11 cellular contexts compared by ENCODE assay signal in genomic region chr14:101839236-101839635, GRCh38.
DNase-seq lines count a peak whose midpoint lies in the region; ATAC-seq and TF ChIP-seq lines count a peak whose summit lies in the region.
"Had no signal": no experiment of that assay in that cellular context is flagged by ENCODE, and none has a peak within 500 bp of the region (broad histone marks: within the 10 kb centered on the region; RNA-seq: fewer than 3 reads in every experiment).

No MANE protein-coding gene starts in this region.

- no peak for DNase-seq in effector CD8-positive, alpha-beta T cell (lab: John Stamatoyannopoulos, UW)
- DNase-seq in MM.1S (no peak), SW480 (ENCODE audit: low spot score) (no peak), NOMO-1 (lab: John Stamatoyannopoulos, UW; ENCODE audit: unreplicated experiment in 2 of 2) (no peak)
- DNase-seq: IMR-90 had no signal

- H3K36me3 Mint-ChIP-seq in activated naive CD8-positive, alpha-beta T cell = peaks cover 3% of the 10 kb centered on the region

- H3K9ac ChIP-seq in BLaER1 treated with 17β-estradiol and CSF1 and Interleukin-3, amounts not matched to agents 10 nM and 100 nM = peak overlapping the region; percentile 11 to 71 (median 51); a peak in 17 of 22 replicates
- H3K9ac ChIP-seq in MM.1S (ENCODE audit: low read length) = no peak overlapping the region

- no peak for TF ChIP-seq CTCF in MM.1S (IDR thresholded peaks at IDR 0.05; ENCODE audit: low read length)

- H3K4me1 ChIP-seq in BLaER1 treated with 17β-estradiol and CSF1 and Interleukin-3, amounts not matched to agents 10 nM and 100 nM = peaks cover 70 to 100% (median 99%) of the 10 kb centered on the region in 10 experiments
- H3K4me1 ChIP-seq in MM.1S (ENCODE audit: low read length) = peaks cover 8% of the 10 kb centered on the region; the same call in 1 of the 2 replicates

- peaks cover 86% of the 10 kb centered on the region for H3K4me1 Mint-ChIP-seq in activated naive CD8-positive, alpha-beta T cell (ENCODE audit: low read depth)

- peak overlapping the region in 10 of 11 experiments; percentile 3 to 85 (median 76); a peak in 20 of 22 replicates for H3K27ac ChIP-seq in BLaER1 treated with 17β-estradiol and CSF1 and Interleukin-3, amounts not matched to agents 10 nM and 100 nM
- H3K27ac ChIP-seq in MM.1S (ENCODE audit: low read length) = no peak overlapping the region
- H3K27ac ChIP-seq: epithelial cell of prostate, VCaP had no signal

- H4K20me1 ChIP-seq in BLaER1 treated with 17β-estradiol and CSF1 and Interleukin-3, amounts not matched to agents 10 nM and 100 nM = peaks cover 0 to 92% (median 42%) of the 10 kb centered on the region in 11 experiments; a peak in 13 of 22 replicates
- H4K20me1 ChIP-seq in MM.1S (ENCODE audit: insufficient read depth, low read length) = no peaks in the 10 kb centered on the region

- no peaks in the 10 kb centered on the region for H3K27me3 Mint-ChIP-seq in activated naive CD8-positive, alpha-beta T cell

- H3K79me2 ChIP-seq in MM.1S (ENCODE audit: low read length) = peaks cover 69% of the 10 kb centered on the region

- peak overlapping the region; percentile 98 for H3K27ac Mint-ChIP-seq in activated naive CD8-positive, alpha-beta T cell

- no peaks in the 10 kb centered on the region for H3K9me2 ChIP-seq in MM.1S (replicated peaks; ENCODE audit: insufficient read depth, low read length)

- no peaks in the 10 kb centered on the region for H3K27me3 ChIP-seq in BLaER1 treated with 17β-estradiol and CSF1 and Interleukin-3, amounts not matched to agents 10 nM and 100 nM
- H3K27me3 ChIP-seq in MM.1S (replicated peaks; ENCODE audit: insufficient read depth, low read length) = no peaks in the 10 kb centered on the region

- ATAC-seq in GM19351 (IDR thresholded peaks at IDR 0.05; ENCODE audit: unreplicated experiment) = peak; percentile 48
- ATAC-seq in HG03460 (IDR thresholded peaks at IDR 0.05; ENCODE audit: unreplicated experiment) = peak; percentile 56

- peak overlapping the region; percentile 73 to 94 (median 88) for H3K4me2 ChIP-seq in BLaER1 treated with 17β-estradiol and CSF1 and Interleukin-3, amounts not matched to agents 10 nM and 100 nM
- H3K4me2 ChIP-seq in MM.1S (ENCODE audit: low read depth, low read length) = no peak overlapping the region

- peaks cover 3% of the 10 kb centered on the region; the same call in 1 of the 2 replicates for H3F3A ChIP-seq in MM.1S (ENCODE audit: insufficient read depth, low read length)

- peaks cover 0 to 29% (median 2%) of the 10 kb centered on the region in 11 experiments; a peak in 3 of 22 replicates for H3K36me3 ChIP-seq in BLaER1 treated with 17β-estradiol and CSF1 and Interleukin-3, amounts not matched to agents 10 nM and 100 nM
- no peaks in the 10 kb centered on the region for H3K36me3 ChIP-seq in MM.1S (replicated peaks; ENCODE audit: insufficient read depth, low read length)

- no peaks in the 10 kb centered on the region for H3K9me3 Mint-ChIP-seq in activated naive CD8-positive, alpha-beta T cell (ENCODE audit: low read depth)

- no peak overlapping the region for H3K4me3 ChIP-seq in BLaER1 treated with 17β-estradiol and CSF1 and Interleukin-3, amounts not matched to agents 10 nM and 100 nM
- H3K4me3 ChIP-seq in MM.1S (ENCODE audit: low read length) = no peak overlapping the region

- H3K9me3 ChIP-seq in BLaER1 treated with 17β-estradiol and CSF1 and Interleukin-3, amounts not matched to agents 10 nM and 100 nM (replicated peaks in 1 of 11) = no peaks in the 10 kb centered on the region
- H3K9me3 ChIP-seq in MM.1S (replicated peaks; ENCODE audit: insufficient read depth, low read length) = no peaks in the 10 kb centered on the region

- H3K4me3 Mint-ChIP-seq in activated naive CD8-positive, alpha-beta T cell = peak overlapping the region; percentile 77

- H2AFZ ChIP-seq in MM.1S (ENCODE audit: low read length) = no peak overlapping the region
